In the genomic region with DNA sequence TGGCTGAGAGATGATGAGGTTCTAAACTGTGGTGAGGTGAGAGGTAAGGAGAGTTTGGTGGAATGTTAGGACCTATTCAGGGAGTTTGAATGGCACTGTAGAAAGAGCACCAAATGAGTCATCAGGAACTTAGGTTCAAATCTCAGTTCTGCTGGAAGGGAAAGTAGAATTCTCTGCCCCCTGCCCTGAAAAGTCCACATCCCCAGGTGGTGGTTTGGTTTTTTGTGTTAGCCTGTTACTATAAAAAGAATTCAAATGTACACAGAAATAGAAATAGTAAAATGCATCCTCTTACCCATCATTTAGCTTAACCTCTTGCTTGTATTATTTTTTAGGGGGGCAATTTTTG, we compare ENCODE assay signal across 15 cellular contexts.
A peak's percentile ranks its signal among the peaks of the same experiment; 100 is the strongest.
DNase-seq lines count a peak whose midpoint lies in the region; ATAC-seq lines count a peak whose summit lies in the region.
"Had no signal": no experiment of that assay in that cellular context is flagged by ENCODE, and none has a peak within 500 bp of the region (broad histone marks: within the 10 kb centered on the region; RNA-seq: fewer than 3 reads in every experiment).

No MANE protein-coding gene starts in this region.

- H3K4me1 Mint-ChIP-seq in stimulated activated naive CD8-positive, alpha-beta T cell treated with anti-CD3 and anti-CD28 coated beads, Interleukin-15, Interleukin-2, amounts not matched to agents 100 ng/mL and 50 ng/mL, for 24 hours (ENCODE audit: low read depth), result peaks cover 65% of the 10 kb centered on the region
- peaks cover 44% of the 10 kb centered on the region for H3K4me1 Mint-ChIP-seq in stimulated activated naive CD8-positive, alpha-beta T cell treated with anti-CD3 and anti-CD28 coated beads, Interleukin-15, amount 100 ng/mL, for 72 hours

- no peak overlapping the region for H3K4me3 Mint-ChIP-seq in stimulated activated naive CD8-positive, alpha-beta T cell treated with anti-CD3 and anti-CD28 coated beads, Interleukin-15, Interleukin-2, amounts not matched to agents 100 ng/mL and 50 ng/mL, for 24 hours
- H3K4me3 Mint-ChIP-seq in stimulated activated naive CD8-positive, alpha-beta T cell treated with anti-CD3 and anti-CD28 coated beads, Interleukin-15, amount 100 ng/mL, for 72 hours, result no peak overlapping the region
- H3K4me3 Mint-ChIP-seq: endodermal cell had no signal

- peaks cover 3% of the 10 kb centered on the region for H3K36me3 Mint-ChIP-seq in stimulated activated naive CD8-positive, alpha-beta T cell treated with anti-CD3 and anti-CD28 coated beads, Interleukin-15, Interleukin-2, amounts not matched to agents 100 ng/mL and 50 ng/mL, for 24 hours (ENCODE audit: low read depth)

- no peak for DNase-seq in stimulated activated naive CD8-positive, alpha-beta T cell treated with anti-CD3 and anti-CD28 coated beads, Interleukin-15, amount 100 ng/mL, for 72 hours
- DNase-seq in epidermal melanocyte (ENCODE audit: insufficient read length, low spot score) (no peak), retina (no peak), HK-2 (ENCODE audit: unreplicated experiment) (no peak), putamen (ENCODE audit: low spot score) (no peak)
- DNase-seq: endodermal cell; head of caudate nucleus; lower lobe of right lung; occipital lobe; SIG-M5; stimulated activated CD4-positive, alpha-beta T cell treated with anti-CD3 and anti-CD28 coated beads, Interleukin-2, amount 100 ng/mL, for 24 hours; stomach had no signal

- peak overlapping the region; percentile 16 for H3K27ac Mint-ChIP-seq in stimulated activated naive CD8-positive, alpha-beta T cell treated with anti-CD3 and anti-CD28 coated beads, Interleukin-15, Interleukin-2, amounts not matched to agents 100 ng/mL and 50 ng/mL, for 24 hours
- H3K27ac Mint-ChIP-seq in stimulated activated naive CD8-positive, alpha-beta T cell treated with anti-CD3 and anti-CD28 coated beads, Interleukin-15, amount 100 ng/mL, for 72 hours, result no peak overlapping the region
- H3K27ac Mint-ChIP-seq: endodermal cell had no signal

- H3K9me3 Mint-ChIP-seq in stimulated activated naive CD8-positive, alpha-beta T cell treated with anti-CD3 and anti-CD28 coated beads, Interleukin-15, Interleukin-2, amounts not matched to agents 100 ng/mL and 50 ng/mL, for 24 hours, result no peaks in the 10 kb centered on the region
- H3K9me3 Mint-ChIP-seq in stimulated activated naive CD8-positive, alpha-beta T cell treated with anti-CD3 and anti-CD28 coated beads, Interleukin-15, amount 100 ng/mL, for 72 hours, result no peaks in the 10 kb centered on the region
- H3K9me3 Mint-ChIP-seq: endodermal cell had no signal

- no peaks in the 10 kb centered on the region for H3K27me3 Mint-ChIP-seq in stimulated activated naive CD8-positive, alpha-beta T cell treated with anti-CD3 and anti-CD28 coated beads, Interleukin-15, Interleukin-2, amounts not matched to agents 100 ng/mL and 50 ng/mL, for 24 hours
- peaks cover 7% of the 10 kb centered on the region for H3K27me3 Mint-ChIP-seq in stimulated activated naive CD8-positive, alpha-beta T cell treated with anti-CD3 and anti-CD28 coated beads, Interleukin-15, amount 100 ng/mL, for 72 hours

- ATAC-seq in stimulated activated naive CD8-positive, alpha-beta T cell treated with anti-CD3 and anti-CD28 coated beads, Interleukin-15, amount 100 ng/mL, for 72 hours, result no peak
- ATAC-seq in HG02623 (IDR thresholded peaks at IDR 0.05; ENCODE audit: unreplicated experiment) (peak; percentile 56), HG03469 (IDR thresholded peaks at IDR 0.05; ENCODE audit: unreplicated experiment) (peak; percentile 41)
